19 cellular contexts compared by ENCODE assay signal in the genomic region with DNA sequence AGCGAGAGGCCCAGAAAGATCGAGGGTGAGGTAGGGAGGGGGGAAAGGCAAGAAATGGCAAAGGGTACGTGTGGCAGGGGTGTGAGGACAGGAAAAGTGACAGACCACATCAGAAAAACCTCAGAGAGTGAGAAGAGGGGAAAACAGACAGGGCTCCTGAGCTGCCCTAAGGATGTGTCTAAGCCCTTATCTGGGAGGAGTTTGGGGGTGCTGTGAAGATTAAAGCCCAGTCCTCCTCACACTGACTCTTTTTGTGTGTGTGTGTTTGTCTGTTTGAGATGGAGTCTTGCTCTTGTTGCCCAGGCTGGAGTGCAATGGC. TPM values are rescaled to one million over a fixed set of nuclear protein-coding genes. Genes with fewer than 3 reads are reported as not detected.
A peak's percentile ranks its signal among the peaks of the same experiment; 100 is the strongest.
DNase-seq lines count a peak whose midpoint lies in the region; ATAC-seq, FAIRE-seq and TF ChIP-seq lines count a peak whose summit lies in the region.
"Had no signal": no experiment of that assay in that cellular context is flagged by ENCODE, and none has a peak within 500 bp of the region (broad histone marks: within the 10 kb centered on the region; RNA-seq: fewer than 3 reads in every experiment).

No MANE protein-coding gene starts in this region.

- H3K56ac ChIP-seq in H1 (replicated peaks; ENCODE audit: insufficient read length, low read depth, low read length), result no peak overlapping the region

- H2BK120ac ChIP-seq in H1 (replicated peaks; ENCODE audit: low read depth, low read length), result no peak overlapping the region

- H3K9me3 Mint-ChIP-seq in activated naive CD4-positive, alpha-beta T cell treated with anti-CD3 and anti-CD28 coated beads, Interleukin-2, amount 10 ng/mL, durations not matched to agents 7 days and 5 days, result no peaks in the 10 kb centered on the region
- H3K9me3 Mint-ChIP-seq in WTC11, result no peaks in the 10 kb centered on the region
- no peaks in the 10 kb centered on the region for H3K9me3 Mint-ChIP-seq in stimulated activated naive CD8-positive, alpha-beta T cell treated with anti-CD3 and anti-CD28 coated beads, Interleukin-15, Interleukin-2, amounts not matched to agents 100 ng/mL and 50 ng/mL, for 24 hours
- H3K9me3 Mint-ChIP-seq: neural crest cell had no signal

- peaks cover 76% of the 10 kb centered on the region for H3K4me1 Mint-ChIP-seq in activated naive CD4-positive, alpha-beta T cell treated with anti-CD3 and anti-CD28 coated beads, Interleukin-2, amount 10 ng/mL, durations not matched to agents 7 days and 5 days
- peaks cover 76% of the 10 kb centered on the region for H3K4me1 Mint-ChIP-seq in WTC11
- H3K4me1 Mint-ChIP-seq in stimulated activated naive CD8-positive, alpha-beta T cell treated with anti-CD3 and anti-CD28 coated beads, Interleukin-15, Interleukin-2, amounts not matched to agents 100 ng/mL and 50 ng/mL, for 24 hours (ENCODE audit: low read depth), result peaks cover 57% of the 10 kb centered on the region

- no peak overlapping the region for H3K27ac ChIP-seq in H1 (ENCODE audit: low read depth, low read length)
- H3K27ac ChIP-seq: gastrocnemius medialis, upper lobe of left lung had no signal

- H3K23me2 ChIP-seq in H1 (ENCODE audit: low read depth, low read length), result peaks cover 21% of the 10 kb centered on the region

- no peak overlapping the region for H3K18ac ChIP-seq in H1 (ENCODE audit: extremely low read depth, low read length)

- peak overlapping the region; percentile 65; the same call in 1 of the 2 replicates for H2BK15ac ChIP-seq in H1 (ENCODE audit: low read length)

- no peak overlapping the region for H3K23ac ChIP-seq in H1 (ENCODE audit: insufficient read length)

- H3K9ac ChIP-seq in H1 (replicated peaks in 1 of 4; ENCODE audit: extremely low read depth in 1 of 4, low read depth in 3 of 4, low read length in 3 of 4), result no peak overlapping the region; a peak in 1 of 7 replicates

- no peak overlapping the region for H4K91ac ChIP-seq in H1 (replicated peaks; ENCODE audit: insufficient read length, low read length)

- H2BK5ac ChIP-seq in H1 (ENCODE audit: low read depth, low read length), result no peak overlapping the region

- H4K20me1 ChIP-seq in H1 (replicated peaks in 1 of 2; ENCODE audit: control insufficient read depth in 1 of 2, insufficient read depth in 2 of 2, low read length in 2 of 2), result no peaks in the 10 kb centered on the region

- POLR2A ChIA-PET in WTC11 (lab: Charles Lee) (no interaction called here), H1 (lab: Charles Lee; ENCODE audit: partially characterized antibody) (interaction anchor here (0.8 to 5.0 kb wide), 7 partner anchors 11 to 90 kb away, joined by 3 to 21 read pairs (median 4); a partner anchor contains a TSS)

- no peak overlapping the region for H4K5ac ChIP-seq in H1 (ENCODE audit: insufficient read length, low read depth, low read length)

- H3K4me1 ChIP-seq in H1 (replicated peaks in 1 of 4; ENCODE audit: control insufficient read depth in 3 of 4, insufficient read depth in 4 of 4, low read length in 3 of 4), result peaks cover 7 to 38% (median 24%) of the 10 kb centered on the region in 4 experiments

- H3K4me2 ChIP-seq in H1 (ENCODE audit: insufficient read depth in 1 of 2, low read depth in 2 of 2, low read length in 2 of 2), result peak overlapping the region; percentile 85 to 88; a peak in 3 of 4 replicates

- no peak for ATAC-seq in WTC11
- ATAC-seq: gastrocnemius medialis, sciatic nerve had no signal

- no peak overlapping the region for H4K8ac ChIP-seq in H1 (ENCODE audit: extremely low read depth, insufficient read depth, low read length)

- no peak overlapping the region; the same call in 1 of the 2 replicates for H2BK20ac ChIP-seq in H1 (ENCODE audit: low read length)

- TF ChIP-seq EP300 in H1 (IDR thresholded peaks at IDR 0.05; ENCODE audit: borderline replicate concordance in 1 of 2, low read depth in 2 of 2, low read length in 2 of 2), result no peak

- 28% methylated on average over 3 of the region's 3 CpGs; no CpG with 5 or more reads in 1 of the 2 experiments for WGBS in H1 (ENCODE audit: extremely low coverage in 1 of 2, insufficient coverage in 1 of 2, insufficient read length in 1 of 2, insufficient replicate concordance in 2 of 2, low coverage in 1 of 2, low lambda C conversion rate in 2 of 2, missing lambda C conversion rate in 1 of 2), 2 experiments

- no peak for TF ChIP-seq POLR2A in H1 (IDR thresholded peaks at IDR 0.05; ENCODE audit: control extremely low read depth in 1 of 2, low read depth in 2 of 2, low read length in 2 of 2)

- H3K4ac ChIP-seq in H1 (replicated peaks; ENCODE audit: insufficient read length, low read depth, low read length), result no peak overlapping the region

- peaks cover 100% of the 10 kb centered on the region for H3K27me3 Mint-ChIP-seq in activated naive CD4-positive, alpha-beta T cell treated with anti-CD3 and anti-CD28 coated beads, Interleukin-2, amount 10 ng/mL, durations not matched to agents 7 days and 5 days
- H3K27me3 Mint-ChIP-seq in WTC11 (ENCODE audit: low read depth), result peaks cover 96% of the 10 kb centered on the region
- H3K27me3 Mint-ChIP-seq in stimulated activated naive CD8-positive, alpha-beta T cell treated with anti-CD3 and anti-CD28 coated beads, Interleukin-15, Interleukin-2, amounts not matched to agents 100 ng/mL and 50 ng/mL, for 24 hours, result peaks cover 93% of the 10 kb centered on the region

- no peak for FAIRE-seq in H1 (lab: Jason Lieb, UNC)
- FAIRE-seq: D721Med had no signal

- TF ChIP-seq RAD21 in H1 (IDR thresholded peaks at IDR 0.05 in 1 of 2, conservative IDR thresholded peaks at IDR 0.05 in 1 of 2; ENCODE audit: low read depth in 2 of 2, low read length in 2 of 2), result no peak

- CTCF ChIA-PET in activated naive CD4-positive, alpha-beta T cell treated with anti-CD3 and anti-CD28 coated beads, Interleukin-2, amount 10 ng/mL, durations not matched to agents 7 days and 5 days (lab: Charles Lee), result interaction anchor here (0.8 to 2.0 kb wide), 3 partner anchors 13 to 50 kb away, joined by 3 to 7 read pairs (median 4); a partner anchor contains a TSS
- CTCF ChIA-PET in WTC11 (lab: Charles Lee) (interaction anchor here (0.5 to 4.5 kb wide), 6 partner anchors 12 to 1055 kb away, joined by 3 to 24 read pairs (median 4); a partner anchor contains a TSS), H1 (lab: Charles Lee; ENCODE audit: partially characterized antibody) (interaction anchor here (0.6 to 8.3 kb wide), 10 partner anchors 9 to 48 kb away, joined by 3 to 51 read pairs (median 4); no protein-coding TSS in a partner anchor)

- no peaks in the 10 kb centered on the region for H3K36me3 ChIP-seq in H1 (ENCODE audit: control insufficient read depth in 2 of 4, insufficient read depth in 4 of 4, low read length in 3 of 4)
- H3K36me3 ChIP-seq: gastrocnemius medialis, upper lobe of left lung had no signal

- peak overlapping the region; percentile 9 for H3K27ac Mint-ChIP-seq in activated naive CD4-positive, alpha-beta T cell treated with anti-CD3 and anti-CD28 coated beads, Interleukin-2, amount 10 ng/mL, durations not matched to agents 7 days and 5 days
- H3K27ac Mint-ChIP-seq in WTC11, result no peak overlapping the region
- no peak overlapping the region for H3K27ac Mint-ChIP-seq in stimulated activated naive CD8-positive, alpha-beta T cell treated with anti-CD3 and anti-CD28 coated beads, Interleukin-15, Interleukin-2, amounts not matched to agents 100 ng/mL and 50 ng/mL, for 24 hours

- no peaks in the 10 kb centered on the region for H3K9me3 ChIP-seq in H1 (ENCODE audit: insufficient read depth in 2 of 2, low read depth in 1 of 2, low read length in 1 of 2)
- H3K9me3 ChIP-seq: gastrocnemius medialis, upper lobe of left lung had no signal

- no peak overlapping the region for H3K4me3 ChIP-seq in H1 (ENCODE audit: extremely low read depth in 1 of 4, insufficient read depth in 2 of 4, low read depth in 3 of 4, low read length in 4 of 4)
- H3K4me3 ChIP-seq: upper lobe of left lung had no signal

- H3K79me2 ChIP-seq in H1 (ENCODE audit: control insufficient read depth in 1 of 2, insufficient read depth in 2 of 2, low read length in 2 of 2), result no peaks in the 10 kb centered on the region

- H3K27me3 ChIP-seq in H1 (replicated peaks in 1 of 4; ENCODE audit: control insufficient read depth in 3 of 4, extremely low read depth in 1 of 4, insufficient read depth in 3 of 4, low read length in 3 of 4), result peaks cover 23 to 61% (median 57%) of the 10 kb centered on the region in 4 experiments

- no peaks in the 10 kb centered on the region for H3K36me3 Mint-ChIP-seq in activated naive CD4-positive, alpha-beta T cell treated with anti-CD3 and anti-CD28 coated beads, Interleukin-2, amount 10 ng/mL, durations not matched to agents 7 days and 5 days
- no peaks in the 10 kb centered on the region for H3K36me3 Mint-ChIP-seq in WTC11
- no peaks in the 10 kb centered on the region for H3K36me3 Mint-ChIP-seq in stimulated activated naive CD8-positive, alpha-beta T cell treated with anti-CD3 and anti-CD28 coated beads, Interleukin-15, Interleukin-2, amounts not matched to agents 100 ng/mL and 50 ng/mL, for 24 hours (ENCODE audit: low read depth)

- TF ChIP-seq CTCF in WTC11 (IDR thresholded peaks at IDR 0.05) (no peak), H1 (IDR thresholded peaks at IDR 0.05; ENCODE audit: control extremely low read depth in 1 of 3, insufficient read depth in 1 of 3, low read depth in 1 of 3, low read length in 3 of 3) (no peak)

- peak; percentile 54 for DNase-seq in activated naive CD4-positive, alpha-beta T cell treated with anti-CD3 and anti-CD28 coated beads, Interleukin-2, amount 10 ng/mL, durations not matched to agents 7 days and 5 days
- no peak for DNase-seq in activated naive CD4-positive, alpha-beta T cell treated with anti-CD3 and anti-CD28 coated beads, Interleukin-2, amount 50 U/mL, for 16 hours
- no peak for DNase-seq in WTC11 (ENCODE audit: low spot score)
- no peak for DNase-seq in H1 (ENCODE audit: low read depth in 1 of 2, low spot score in 2 of 2)
- no peak for DNase-seq in NCI-H748 treated with DMSO at 0.1 percent for 48 hours (lab: John Stamatoyannopoulos, UW)
- no peak for DNase-seq in NCI-H524 treated with DMSO at 0.1 percent for 48 hours (lab: John Stamatoyannopoulos, UW)
- DNase-seq in NCI-H146 treated with DMSO at 0.1 percent for 48 hours (lab: John Stamatoyannopoulos, UW; ENCODE audit: unreplicated experiment), result no peak
- DNase-seq: gastrocnemius medialis; GF-D8; stimulated activated CD4-positive, alpha-beta T cell treated with anti-CD3 and anti-CD28 coated beads, Interleukin-2, amount 100 ng/mL, for 48 hours; T-helper 9 cell; upper lobe of left lung had no signal

- H3K79me1 ChIP-seq in H1 (ENCODE audit: low read depth, low read length), result no peaks in the 10 kb centered on the region

- no peak overlapping the region for H3K14ac ChIP-seq in H1 (ENCODE audit: insufficient read length)

- no peak overlapping the region for H2AFZ ChIP-seq in H1 (ENCODE audit: low read length)

- H2BK12ac ChIP-seq in H1 (ENCODE audit: low read depth, low read length), result peak overlapping the region; percentile 75; the same call in 1 of the 2 replicates

- H2AK5ac ChIP-seq in H1 (ENCODE audit: low read depth, low read length), result 0 out of 2 replicates have a peak overlapping the region, but pooled peaks have one; percentile 9

- peak overlapping the region; percentile 53 for H3K4me3 Mint-ChIP-seq in activated naive CD4-positive, alpha-beta T cell treated with anti-CD3 and anti-CD28 coated beads, Interleukin-2, amount 10 ng/mL, durations not matched to agents 7 days and 5 days
- peak overlapping the region; percentile 53 for H3K4me3 Mint-ChIP-seq in WTC11
- H3K4me3 Mint-ChIP-seq in stimulated activated naive CD8-positive, alpha-beta T cell treated with anti-CD3 and anti-CD28 coated beads, Interleukin-15, Interleukin-2, amounts not matched to agents 100 ng/mL and 50 ng/mL, for 24 hours, result peak overlapping the region; percentile 42
- H3K4me3 Mint-ChIP-seq: neural crest cell had no signal

RNA-seq across cellular contexts. Expression of a gene that starts 0.7 kb away (rescaled TPM):
- total RNA-seq in WTC11 (2021), result 1.0 to 1.7 TPM (median 1.5 TPM) in 3 replicates
- total RNA-seq in H1 (2021; fragmentation: NEBNext Ultra II Directional; extraction: Animal tissue kit (Norgen Biotek cat#: 25700)), result 0.82 TPM in 1 of 2 replicates, not detected in the other
- polyA plus RNA-seq in H1 (2011; rRNA removed), result 0.50 TPM in 1 of 2 replicates, not detected in the other
- polyA plus RNA-seq in H1 (2011; cell fraction: cytosol; rRNA removed), result 0.41 TPM
- 0.40 TPM for polyA plus RNA-seq in H1 (2011; cell fraction: nucleus; rRNA removed)
- polyA plus RNA-seq in H1 (2012, experiment 1 of 2), result 0.63 to 0.70 TPM in 2 of 4 replicates, not detected in the others
- polyA plus RNA-seq in H1 (2012, experiment 2 of 2), result not detected
- polyA plus RNA-seq in H1 (2013, experiment 1 of 2), result 0.81 TPM
- polyA plus RNA-seq in H1 (2013, experiment 2 of 2), result 0.83 TPM
- polyA minus RNA-seq in H1 (2011; rRNA and poly(A)+ RNA removed), result not detected in 2 replicates
- polyA minus RNA-seq in H1 (2011; cell fraction: cytosol; rRNA and poly(A)+ RNA removed), result not detected
- polyA minus RNA-seq in H1 (2011; cell fraction: nucleus; rRNA and poly(A)+ RNA removed), result not detected
- total RNA-seq: chondrocyte, gastrocnemius medialis, lower leg skin, neural crest cell, sciatic nerve, upper lobe of left lung had no signal
- polyA plus RNA-seq: adipose tissue had no signal

RNA-seq across cellular contexts. Expression of a gene that starts 1.2 kb away (rescaled TPM):
- 0.85 to 1.4 TPM (median 0.87 TPM) in 3 replicates for total RNA-seq in WTC11 (2021)
- 0.93 and 1.1 TPM in 2 replicates for total RNA-seq in H1 (2021; fragmentation: NEBNext Ultra II Directional; extraction: Animal tissue kit (Norgen Biotek cat#: 25700))
- 0.68 and 1.2 TPM in 2 replicates for polyA plus RNA-seq in H1 (2011; rRNA removed)
- polyA plus RNA-seq in H1 (2011; cell fraction: cytosol; rRNA removed), result 0.47 TPM
- 1.5 TPM for polyA plus RNA-seq in H1 (2011; cell fraction: nucleus; rRNA removed)
- polyA plus RNA-seq in H1 (2012, experiment 1 of 2), result 1.2 to 2.3 TPM (median 1.7 TPM) in 4 replicates
- 1.1 TPM for polyA plus RNA-seq in H1 (2012, experiment 2 of 2)
- polyA plus RNA-seq in H1 (2013, experiment 1 of 2), result 3.5 TPM
- polyA plus RNA-seq in H1 (2013, experiment 2 of 2), result 2.8 TPM
- polyA minus RNA-seq in H1 (2011; rRNA and poly(A)+ RNA removed), result 0.19 TPM in 1 of 2 replicates, not detected in the other
- polyA minus RNA-seq in H1 (2011; cell fraction: cytosol; rRNA and poly(A)+ RNA removed), result not detected
- 0.70 TPM for polyA minus RNA-seq in H1 (2011; cell fraction: nucleus; rRNA and poly(A)+ RNA removed)
- total RNA-seq: chondrocyte, gastrocnemius medialis, lower leg skin, neural crest cell, sciatic nerve, upper lobe of left lung had no signal
- polyA plus RNA-seq: adipose tissue had no signal

RNA-seq across cellular contexts. Expression of a gene that starts 17.4 kb away (rescaled TPM):
- total RNA-seq in WTC11 (2021), result 1.6 to 2.8 TPM (median 2.1 TPM) in 3 replicates
- total RNA-seq in H1 (2021; fragmentation: NEBNext Ultra II Directional; extraction: Animal tissue kit (Norgen Biotek cat#: 25700)), result 2.3 and 3.0 TPM in 2 replicates
- 2.7 and 4.7 TPM in 2 replicates for polyA plus RNA-seq in H1 (2011; rRNA removed)
- 2.8 TPM for polyA plus RNA-seq in H1 (2011; cell fraction: cytosol; rRNA removed)
- 4.6 TPM for polyA plus RNA-seq in H1 (2011; cell fraction: nucleus; rRNA removed)
- 1.8 to 2.6 TPM (median 2.5 TPM) in 4 replicates for polyA plus RNA-seq in H1 (2012, experiment 1 of 2)
- polyA plus RNA-seq in H1 (2012, experiment 2 of 2), result 1.9 TPM
- 3.2 TPM for polyA plus RNA-seq in H1 (2013, experiment 1 of 2)
- polyA plus RNA-seq in H1 (2013, experiment 2 of 2), result 3.5 TPM
- polyA minus RNA-seq in H1 (2011; rRNA and poly(A)+ RNA removed), result 1.1 and 1.7 TPM in 2 replicates
- 2.6 TPM for polyA minus RNA-seq in H1 (2011; cell fraction: cytosol; rRNA and poly(A)+ RNA removed)
- polyA minus RNA-seq in H1 (2011; cell fraction: nucleus; rRNA and poly(A)+ RNA removed), result 3.5 TPM

RNA-seq across cellular contexts. Expression of a gene that starts 27.7 kb away (rescaled TPM):
- 153 to 170 TPM (median 156 TPM) in 3 replicates for total RNA-seq in WTC11 (2021)
- 146 and 155 TPM in 2 replicates for total RNA-seq in H1 (2021; fragmentation: NEBNext Ultra II Directional; extraction: Animal tissue kit (Norgen Biotek cat#: 25700))
- polyA plus RNA-seq in H1 (2011; rRNA removed), result 195 and 220 TPM in 2 replicates
- polyA plus RNA-seq in H1 (2011; cell fraction: cytosol; rRNA removed), result 231 TPM
- polyA plus RNA-seq in H1 (2011; cell fraction: nucleus; rRNA removed), result 195 TPM
- 192 to 228 TPM (median 222 TPM) in 4 replicates for polyA plus RNA-seq in H1 (2012, experiment 1 of 2)
- polyA plus RNA-seq in H1 (2012, experiment 2 of 2), result 206 TPM
- polyA plus RNA-seq in H1 (2013, experiment 1 of 2), result 148 TPM
- 146 TPM for polyA plus RNA-seq in H1 (2013, experiment 2 of 2)
- 107 and 108 TPM in 2 replicates for polyA minus RNA-seq in H1 (2011; rRNA and poly(A)+ RNA removed)
- polyA minus RNA-seq in H1 (2011; cell fraction: cytosol; rRNA and poly(A)+ RNA removed), result 65.8 TPM
- 63.0 TPM for polyA minus RNA-seq in H1 (2011; cell fraction: nucleus; rRNA and poly(A)+ RNA removed)

RNA-seq across cellular contexts. Expression of a gene that starts 29.1 kb away (rescaled TPM):
- total RNA-seq in WTC11 (2021), result 44.3 to 53.6 TPM (median 52.6 TPM) in 3 replicates
- total RNA-seq in H1 (2021; fragmentation: NEBNext Ultra II Directional; extraction: Animal tissue kit (Norgen Biotek cat#: 25700)), result 32.7 and 34.3 TPM in 2 replicates
- polyA plus RNA-seq in H1 (2011; rRNA removed), result 30.5 and 54.8 TPM in 2 replicates
- 32.1 TPM for polyA plus RNA-seq in H1 (2011; cell fraction: cytosol; rRNA removed)
- polyA plus RNA-seq in H1 (2011; cell fraction: nucleus; rRNA removed), result 81.6 TPM
- 26.2 to 40.1 TPM (median 35.4 TPM) in 4 replicates for polyA plus RNA-seq in H1 (2012, experiment 1 of 2)
- 25.7 TPM for polyA plus RNA-seq in H1 (2012, experiment 2 of 2)
- 19.9 TPM for polyA plus RNA-seq in H1 (2013, experiment 1 of 2)
- 18.5 TPM for polyA plus RNA-seq in H1 (2013, experiment 2 of 2)
- polyA minus RNA-seq in H1 (2011; rRNA and poly(A)+ RNA removed), result 13.9 and 18.1 TPM in 2 replicates
- polyA minus RNA-seq in H1 (2011; cell fraction: cytosol; rRNA and poly(A)+ RNA removed), result 25.7 TPM
- polyA minus RNA-seq in H1 (2011; cell fraction: nucleus; rRNA and poly(A)+ RNA removed), result 21.3 TPM
